ENCODE assay signal across 28 cellular contexts in genomic region chr16:83501481-83501880, GRCh38.
"Had no signal": no experiment of that assay in that cellular context is flagged by ENCODE, and none has a peak within 500 bp of the region (broad histone marks: within the 10 kb centered on the region; RNA-seq: fewer than 3 reads in every experiment).

No MANE protein-coding gene starts in this region.

- DNase-seq: activated CD4-positive, alpha-beta memory T cell treated with anti-CD3 and anti-CD28 coated beads, Interleukin-2, amount 10 ng/mL, durations not matched to agents 7 days and 5 days; activated CD4-positive, alpha-beta T cell treated with anti-CD3 and anti-CD28 coated beads for 1 hour; activated CD4-positive, alpha-beta T cell treated with anti-CD3 and anti-CD28 coated beads for 48 hours; activated CD4-positive, CD25-positive, alpha-beta regulatory T cell; activated CD8-positive, alpha-beta memory T cell treated with anti-CD3 and anti-CD28 coated beads for 24 hours; activated CD8-positive, alpha-beta memory T cell treated with anti-CD3 and anti-CD28 coated beads, Interleukin-2, amount 10 ng/mL, durations not matched to agents 7 days and 5 days; activated CD8-positive, alpha-beta memory T cell treated with anti-CD3 and anti-CD28 coated beads, Interleukin-2, amount 50 U/mL, for 48 hours; activated effector memory CD4-positive, alpha-beta T cell treated with Interleukin-2 at 50 U/mL for 16 hours; activated naive CD4-positive, alpha-beta T cell treated with anti-CD3 and anti-CD28 coated beads, Interleukin-2, amount 10 ng/mL, durations not matched to agents 7 days and 5 days; activated naive CD8-positive, alpha-beta T cell treated with anti-CD3 and anti-CD28 coated beads, Interleukin-2, amount 50 U/mL, for 24 hours; activated T-cell treated with anti-CD3 and anti-CD28 coated beads, Interleukin-2, amount 50 U/mL, for 48 hours; anterior cingulate cortex; central memory CD4-positive, alpha-beta T cell; NCI-H1105 treated with DMSO at 0.1 percent for 48 hours; NCI-H1436; NCI-H1694; NCI-H1930; NCI-H2081 treated with DMSO at 0.1 percent for 48 hours; NCI-H345; NCI-H524 treated with DMSO at 0.1 percent for 48 hours; RPMI8226; SHP77 treated with DMSO at 0.1 percent for 48 hours; SK-N-SH; T-cell; T-helper 17 cell; T-helper 9 cell; WERI-Rb-1 had no signal

- ATAC-seq: activated CD8-positive, alpha-beta memory T cell treated with anti-CD3 and anti-CD28 coated beads, Interleukin-2, amount 10 ng/mL, durations not matched to agents 7 days and 5 days; activated naive CD8-positive, alpha-beta T cell treated with anti-CD3 and anti-CD28 coated beads, Interleukin-2, amount 50 U/mL, for 24 hours; Panc1; T-cell; T-helper 17 cell had no signal
